ENCODE assay signal across 15 cellular contexts in genomic region chr16:12119562-12119961, GRCh38.
A peak's percentile ranks its signal among the peaks of the same experiment; 100 is the strongest.
DNase-seq lines count a peak whose midpoint lies in the region; ATAC-seq and TF ChIP-seq lines count a peak whose summit lies in the region.
"Had no signal": no experiment of that assay in that cellular context is flagged by ENCODE, and none has a peak within 500 bp of the region (broad histone marks: within the 10 kb centered on the region; RNA-seq: fewer than 3 reads in every experiment).

No MANE protein-coding gene starts in this region.

- TF ChIP-seq CTCF in OCI-LY1 (IDR thresholded peaks at IDR 0.05; ENCODE audit: low read length) (no peak), fibroblast of lung (conservative IDR thresholded peaks at IDR 0.05 in 1 of 2, IDR thresholded peaks at IDR 0.05 in 1 of 2; ENCODE audit: low read depth in 1 of 2, low read length in 2 of 2) (no peak), neutrophil (IDR thresholded peaks at IDR 0.05) (no peak)

- H3K9me3 ChIP-seq in BLaER1 treated with 17β-estradiol and CSF1 and Interleukin-3, amounts not matched to agents 10 nM and 100 nM (replicated peaks in 1 of 11) = peaks cover 18 to 26% (median 23%) of the 10 kb centered on the region in 11 experiments
- H3K9me3 ChIP-seq in OCI-LY1 (ENCODE audit: low read length) (no peaks in the 10 kb centered on the region), fibroblast of lung (ENCODE audit: control insufficient read depth, insufficient read depth, low read depth, low read length) (no peaks in the 10 kb centered on the region), neutrophil (no peaks in the 10 kb centered on the region)
- H3K9me3 ChIP-seq: gastrocnemius medialis had no signal

- no peak overlapping the region for H3K27ac Mint-ChIP-seq in T-cell

- H3K36me3 ChIP-seq in BLaER1 treated with 17β-estradiol and CSF1 and Interleukin-3, amounts not matched to agents 10 nM and 100 nM = peaks cover 5 to 27% (median 15%) of the 10 kb centered on the region in 11 experiments; a peak in 17 of 22 replicates
- H3K36me3 ChIP-seq in OCI-LY1 (ENCODE audit: insufficient read depth, low read length) (peaks cover 20% of the 10 kb centered on the region), fibroblast of lung (ENCODE audit: control insufficient read depth, insufficient read depth, low read length) (no peaks in the 10 kb centered on the region), neutrophil (no peaks in the 10 kb centered on the region)
- H3K36me3 ChIP-seq: gastrocnemius medialis had no signal

- CTCF ChIA-PET in T-cell (lab: Charles Lee) = no interaction called here

- no peaks in the 10 kb centered on the region for H3K9me3 Mint-ChIP-seq in T-cell

- H3K27ac ChIP-seq in BLaER1 treated with 17β-estradiol and CSF1 and Interleukin-3, amounts not matched to agents 10 nM and 100 nM = peak overlapping the region; percentile 38 to 90 (median 62); a peak in 21 of 22 replicates
- peak overlapping the region; percentile 91 for H3K27ac ChIP-seq in OCI-LY1 (ENCODE audit: low read depth, low read length, poor library complexity, severe bottlenecking)
- H3K27ac ChIP-seq in fibroblast of lung (ENCODE audit: insufficient read depth, low read length) = no peak overlapping the region
- peak overlapping the region; percentile 69 for H3K27ac ChIP-seq in neutrophil
- H3K27ac ChIP-seq: C4-2B had no signal

- H3K4me3 ChIP-seq in BLaER1 treated with 17β-estradiol and CSF1 and Interleukin-3, amounts not matched to agents 10 nM and 100 nM = peak overlapping the region in 4 of 10 experiments; percentile 11 to 47 (median 38); a peak in 3 of 20 replicates
- H3K4me3 ChIP-seq in OCI-LY1 (ENCODE audit: low read depth, low read length, poor library complexity, severe bottlenecking) (peak overlapping the region; percentile 35), fibroblast of lung (replicated peaks in 1 of 4; ENCODE audit: control extremely low read depth in 1 of 4, insufficient read depth in 1 of 4, low read depth in 3 of 4, low read length in 4 of 4) (no peak overlapping the region), neutrophil (ENCODE audit: low read depth in 1 of 2, low read length in 1 of 2) (no peak overlapping the region)
- H3K4me3 ChIP-seq: gastrocnemius medialis had no signal

- H3K9ac ChIP-seq in BLaER1 treated with 17β-estradiol and CSF1 and Interleukin-3, amounts not matched to agents 10 nM and 100 nM = peak overlapping the region; percentile 17 to 80 (median 56); a peak in 17 of 22 replicates
- H3K9ac ChIP-seq in OCI-LY1 (ENCODE audit: low read length) = peak overlapping the region; percentile 50
- no peak overlapping the region for H3K9ac ChIP-seq in fibroblast of lung (ENCODE audit: insufficient read depth, low read length)

- H3K4me1 ChIP-seq in BLaER1 treated with 17β-estradiol and CSF1 and Interleukin-3, amounts not matched to agents 10 nM and 100 nM = peaks cover 31 to 86% (median 67%) of the 10 kb centered on the region in 10 experiments
- H3K4me1 ChIP-seq in OCI-LY1 (ENCODE audit: insufficient read depth, low read length, severe bottlenecking) (peaks cover 69% of the 10 kb centered on the region), fibroblast of lung (ENCODE audit: control insufficient read depth, extremely low read depth, insufficient read depth, low read length) (peaks cover 7% of the 10 kb centered on the region), neutrophil (ENCODE audit: control insufficient read depth in 1 of 2, insufficient read depth in 1 of 2, low read depth in 1 of 2, low read length in 1 of 2) (peaks cover 20 to 23% of the 10 kb centered on the region in 2 experiments)

- peak; percentile 6 to 33 for DNase-seq in fibroblast of lung (ENCODE audit: low read depth in 2 of 2)
- DNase-seq in T-cell = no peak
- DNase-seq in KBM-7 = no peak
- DNase-seq: activated CD4-positive, alpha-beta T cell treated with anti-CD3 and anti-CD28 coated beads for 48 hours; activated effector memory CD4-positive, alpha-beta T cell treated with Interleukin-2 at 50 U/mL for 16 hours; gastrocnemius medialis; NCI-H1048; NCI-H774; occipital lobe had no signal

- in situ Hi-C loops in KBM-7 (cut with MboI; ENCODE audit: low pct_unique_long_range_greater_than_20kb, low sequenced_read_pairs) = no loop called here

- H3K79me2 ChIP-seq in OCI-LY1 (ENCODE audit: insufficient read depth, low read length) (no peaks in the 10 kb centered on the region), fibroblast of lung (ENCODE audit: control insufficient read depth, insufficient read depth, low read length) (no peaks in the 10 kb centered on the region)

- H3K4me2 ChIP-seq in BLaER1 treated with 17β-estradiol and CSF1 and Interleukin-3, amounts not matched to agents 10 nM and 100 nM = peak overlapping the region; percentile 66 to 91 (median 85)
- H3K4me2 ChIP-seq in OCI-LY1 (ENCODE audit: low read length) (peak overlapping the region; percentile 71), fibroblast of lung (ENCODE audit: extremely low read depth, insufficient read depth, low read length) (no peak overlapping the region)

- H3K9me2 ChIP-seq in OCI-LY1 (ENCODE audit: low read depth, low read length) = no peaks in the 10 kb centered on the region

- peaks cover 0 to 82% (median 0%) of the 10 kb centered on the region in 11 experiments; a peak in 7 of 22 replicates for H4K20me1 ChIP-seq in BLaER1 treated with 17β-estradiol and CSF1 and Interleukin-3, amounts not matched to agents 10 nM and 100 nM
- H4K20me1 ChIP-seq in OCI-LY1 (ENCODE audit: insufficient read depth, low read length) (no peaks in the 10 kb centered on the region), fibroblast of lung (ENCODE audit: control insufficient read depth, extremely low read depth, insufficient read depth, low read length) (no peaks in the 10 kb centered on the region)

- no peak overlapping the region for H3K4me3 Mint-ChIP-seq in T-cell

- H3F3A ChIP-seq in OCI-LY1 (ENCODE audit: insufficient read depth, low read length) = no peaks in the 10 kb centered on the region

- POLR2A ChIA-PET in T-cell (lab: Charles Lee) = no interaction called here

- no peak overlapping the region for H2AFZ ChIP-seq in OCI-LY1 (ENCODE audit: low read length)
- H2AFZ ChIP-seq in fibroblast of lung (ENCODE audit: low read length) = no peak overlapping the region

- H3K4me1 Mint-ChIP-seq in T-cell = peaks cover 7 to 15% (median 8%) of the 10 kb centered on the region in 3 donors

- H3K36me3 Mint-ChIP-seq in T-cell = peaks cover 13% of the 10 kb centered on the region

- ATAC-seq in T-cell (replicated peaks in 1 of 4) = no peak
- no peak for ATAC-seq in GM18498 (IDR thresholded peaks at IDR 0.05; ENCODE audit: unreplicated experiment)
- no peak for ATAC-seq in HG02763 (IDR thresholded peaks at IDR 0.05; ENCODE audit: unreplicated experiment)

- no peaks in the 10 kb centered on the region for H3K27me3 Mint-ChIP-seq in T-cell

- H3K27me3 ChIP-seq in BLaER1 treated with 17β-estradiol and CSF1 and Interleukin-3, amounts not matched to agents 10 nM and 100 nM = no peaks in the 10 kb centered on the region
- H3K27me3 ChIP-seq in OCI-LY1 (ENCODE audit: insufficient read depth, low read length) = no peaks in the 10 kb centered on the region
- no peaks in the 10 kb centered on the region for H3K27me3 ChIP-seq in fibroblast of lung (ENCODE audit: control insufficient read depth, insufficient read depth, low read length)
- H3K27me3 ChIP-seq in neutrophil = no peaks in the 10 kb centered on the region
- H3K27me3 ChIP-seq: gastrocnemius medialis had no signal

Comparison
In these comparisons a context has a peak if more than half of its experiments do, and no peak if none do; other contexts are left out.
1. DNase-seq: peak in fibroblast of lung (2 of 2); none in T-cell (0 of 34) and KBM-7 (single experiment).